1 cellular context compared by ENCODE assay signal in genomic region chr9:94928696-94929372, GRCh38.
TF ChIP-seq lines count a peak whose summit lies in the region.

No MANE protein-coding gene starts in this region.

TF ChIP-seq in IMR-90, 13 proteins besides CTCF, POLR2A, EP300 and RAD21:
- TF ChIP-seq CEBPB (IDR thresholded peaks at IDR 0.05; ENCODE audit: low read depth, low read length) (no peak), CHD1 (IDR thresholded peaks at IDR 0.05; ENCODE audit: low read depth, low read length) (no peak), FOS (IDR thresholded peaks at IDR 0.05; ENCODE audit: low read depth, low read length) (no peak)
